19 cellular contexts compared by ENCODE assay signal in the genomic region with DNA sequence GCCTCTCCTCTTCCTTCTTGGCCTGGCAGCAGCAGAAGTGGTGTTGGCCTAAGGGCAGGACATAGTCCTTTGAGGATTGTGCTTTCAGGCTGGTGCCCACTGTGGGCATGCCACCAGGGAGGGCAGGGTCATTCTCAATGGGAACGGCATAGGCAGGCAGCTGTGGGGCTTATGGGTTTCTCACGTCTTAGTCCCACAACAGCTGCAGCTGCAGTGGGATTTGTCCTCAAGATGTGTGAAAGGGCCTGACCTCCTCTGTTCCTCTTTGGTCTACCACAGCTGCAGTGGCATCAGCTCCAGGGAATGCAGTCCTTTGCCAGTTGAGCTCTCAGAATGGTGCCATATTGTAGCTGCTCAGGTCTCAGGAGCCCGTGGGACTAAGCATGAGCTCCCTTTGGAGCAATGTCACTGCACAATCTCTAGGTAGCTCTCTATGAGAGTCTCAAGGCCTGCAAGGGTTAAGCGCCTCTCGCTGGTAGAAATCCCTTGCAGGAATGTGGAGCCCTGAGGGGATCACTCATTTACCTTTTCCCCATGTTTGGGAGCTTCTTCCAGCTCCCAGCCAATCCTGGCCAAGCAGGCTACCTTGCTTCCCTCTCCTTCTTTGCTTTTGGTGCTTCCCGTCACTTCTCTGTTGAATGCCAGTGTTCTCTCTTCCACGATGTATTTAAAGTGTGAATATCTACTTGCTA.
"Had no signal": no experiment of that assay in that cellular context is flagged by ENCODE, and none has a peak within 500 bp of the region (broad histone marks: within the 10 kb centered on the region; RNA-seq: fewer than 3 reads in every experiment).

No MANE protein-coding gene starts in this region.

- DNase-seq: cerebellar nuclear complex; effector memory CD8-positive, alpha-beta T cell; erythroblast; foreskin keratinocyte; lower lobe of right lung; midbrain; naive thymus-derived CD4-positive, alpha-beta T cell; nephron progenitor cell; ovary; right cardiac atrium; stimulated activated CD4-positive, alpha-beta T cell treated with anti-CD3 and anti-CD28 coated beads, Interleukin-2, amount 100 ng/mL, for 48 hours; stimulated activated naive CD4-positive, alpha-beta T cell treated with Interleukin-2 at 50 U/mL for 16 hours; thyroid gland had no signal

- ATAC-seq: effector memory CD8-positive, alpha-beta T cell; foreskin keratinocyte; left lobe of liver; lower lobe of right lung; naive thymus-derived CD4-positive, alpha-beta T cell; right cardiac atrium had no signal

- H3K4me2 ChIP-seq: smooth muscle cell had no signal

- H3K27me3 ChIP-seq: foreskin keratinocyte, ovary, suprapubic skin, thyroid gland had no signal

- H3K36me3 ChIP-seq: lower lobe of right lung, ovary, suprapubic skin, thyroid gland had no signal

- H3K4me1 ChIP-seq: lower lobe of right lung, suprapubic skin, thyroid gland had no signal

- H3K27me3 Mint-ChIP-seq: dendritic cell treated with granulocyte-macrophage colony-stimulating factor and Interleukin-4, amounts not matched to agents 40 ng/mL and 50 ng/mL, for 4 days; type B pancreatic cell had no signal

- H3K4me1 Mint-ChIP-seq: memory B cell; naive thymus-derived CD4-positive, alpha-beta T cell; nephron progenitor cell had no signal

- H3K4me3 Mint-ChIP-seq: dendritic cell treated with granulocyte-macrophage colony-stimulating factor and Interleukin-4, amounts not matched to agents 40 ng/mL and 50 ng/mL, for 4 days; effector memory CD8-positive, alpha-beta T cell; memory B cell; naive thymus-derived CD4-positive, alpha-beta T cell; nephron progenitor cell; type B pancreatic cell had no signal

- H3K27ac ChIP-seq: foreskin keratinocyte, lower lobe of right lung, ovary, suprapubic skin, thyroid gland had no signal

- H3K27ac Mint-ChIP-seq: dendritic cell treated with granulocyte-macrophage colony-stimulating factor and Interleukin-4, amounts not matched to agents 40 ng/mL and 50 ng/mL, for 4 days; effector memory CD8-positive, alpha-beta T cell; memory B cell; naive thymus-derived CD4-positive, alpha-beta T cell; nephron progenitor cell; type B pancreatic cell had no signal

- H3K36me3 Mint-ChIP-seq: memory B cell had no signal

- H3K9me3 ChIP-seq: ovary, suprapubic skin, thyroid gland had no signal

- H3K4me3 ChIP-seq: lower lobe of right lung, ovary, smooth muscle cell, suprapubic skin, thyroid gland had no signal
